8 cellular contexts compared by ENCODE assay signal in the genomic region with DNA sequence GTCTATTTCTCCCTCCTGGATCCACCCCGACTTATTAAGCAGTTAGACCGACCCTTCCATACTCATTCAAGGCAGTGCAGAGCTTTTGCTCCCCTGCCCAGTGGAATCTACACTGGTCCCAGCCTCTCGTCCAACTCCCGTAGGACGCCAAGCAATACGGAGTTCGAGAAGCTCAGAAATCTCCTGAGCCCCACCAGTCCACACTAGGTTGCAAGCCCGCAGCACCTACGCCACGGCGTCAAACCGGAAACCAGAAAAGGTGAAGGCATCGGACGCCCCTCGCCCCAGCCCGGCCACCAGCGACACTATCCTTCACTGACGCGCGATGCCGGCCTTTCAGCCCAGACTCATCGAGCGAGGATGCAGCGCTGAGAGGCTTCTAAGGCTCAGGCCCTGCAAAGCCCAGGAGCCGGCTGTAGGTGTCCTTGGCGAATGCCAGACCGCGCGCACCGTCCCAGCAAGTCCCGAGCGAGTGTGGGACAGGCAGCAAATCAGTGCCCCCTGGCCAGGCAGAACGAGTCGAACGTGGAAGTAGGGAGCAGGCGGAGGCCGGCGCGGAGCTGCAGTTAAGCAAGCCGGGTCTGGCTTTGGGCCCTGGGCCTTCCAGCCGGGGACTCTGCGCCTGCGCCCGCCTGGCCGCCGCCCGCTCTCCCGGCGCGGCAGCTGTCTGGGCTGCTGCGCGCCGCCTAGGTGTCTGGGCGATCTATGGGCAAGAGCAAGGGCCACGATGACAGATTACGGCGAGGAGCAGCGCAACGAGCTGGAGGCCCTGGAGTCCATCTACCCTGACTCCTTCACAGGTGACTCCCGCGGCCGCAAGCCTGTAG. TPM values are rescaled to one million over a fixed set of nuclear protein-coding genes. Genes with fewer than 3 reads are reported as not detected.
DNase-seq lines count a peak whose midpoint lies in the region; ATAC-seq, FAIRE-seq and TF ChIP-seq lines count a peak whose summit lies in the region.

A gene with protein sequence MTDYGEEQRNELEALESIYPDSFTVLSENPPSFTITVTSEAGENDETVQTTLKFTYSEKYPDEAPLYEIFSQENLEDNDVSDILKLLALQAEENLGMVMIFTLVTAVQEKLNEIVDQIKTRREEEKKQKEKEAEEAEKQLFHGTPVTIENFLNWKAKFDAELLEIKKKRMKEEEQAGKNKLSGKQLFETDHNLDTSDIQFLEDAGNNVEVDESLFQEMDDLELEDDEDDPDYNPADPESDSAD (plus strand): TSS at position 649 of the 827 bp plus-strand sequence. CDS start 79 bp downstream, at position 728.

- no peak for TF ChIP-seq CTCF in D721Med (IDR thresholded peaks at IDR 0.05; ENCODE audit: insufficient read depth, missing control alignments)
- TF ChIP-seq CTCF in OCI-LY1 (IDR thresholded peaks at IDR 0.05; ENCODE audit: low read length), result 0 out of 2 replicates have a peak, but pooled peaks have one; percentile 13
- TF ChIP-seq CTCF in mesothelial cell of epicardium (IDR thresholded peaks at IDR 0.05; ENCODE audit: unreplicated experiment), result peak; percentile 7

- peaks cover 33% of the 10 kb centered on the region for H3K4me1 Mint-ChIP-seq in mesothelial cell of epicardium

- H3K27ac ChIP-seq in HUES64 (ENCODE audit: low read depth, low read length) (peak within 1 kb of the TSS; percentile 85), OCI-LY1 (ENCODE audit: low read depth, low read length, poor library complexity, severe bottlenecking) (peak within 1 kb of the TSS; percentile 47)

- H4K20me1 ChIP-seq in OCI-LY1 (ENCODE audit: insufficient read depth, low read length), result no peaks in the 10 kb centered on the region

- H3K9me3 ChIP-seq in HUES64 (ENCODE audit: insufficient read depth, low read depth, low read length) (no peaks in the 10 kb centered on the region), OCI-LY1 (ENCODE audit: low read length) (no peaks in the 10 kb centered on the region)

- peak within 1 kb of the TSS; percentile 88 for H3K4me2 ChIP-seq in OCI-LY1 (ENCODE audit: low read length)

- ATAC-seq in GM21447 (IDR thresholded peaks at IDR 0.05; ENCODE audit: unreplicated experiment), result peak; percentile 90

- H3K79me2 ChIP-seq in OCI-LY1 (ENCODE audit: insufficient read depth, low read length), result peaks cover 26% of the 10 kb centered on the region

- peak within 1 kb of the TSS; percentile 99 for H3K27ac Mint-ChIP-seq in mesothelial cell of epicardium

- H3K4me3 Mint-ChIP-seq in mesothelial cell of epicardium, result peak within 1 kb of the TSS; percentile 95

- DNase-seq in D721Med (ENCODE audit: insufficient read length, low spot score), result peak; percentile 71
- peak; percentile 98 for DNase-seq in activated CD8-positive, alpha-beta memory T cell treated with anti-CD3 and anti-CD28 coated beads, Interleukin-2, amount 50 U/mL, for 4 hours
- peak; percentile 95 to 96 for DNase-seq in mesothelial cell of epicardium (ENCODE audit: low spot score in 2 of 2, unreplicated experiment in 2 of 2)
- peak; percentile 97 to 98 for DNase-seq in stimulated activated CD8-positive, alpha-beta memory T cell treated with anti-CD3 and anti-CD28 coated beads, Interleukin-15, amount 100 ng/mL, for 48 hours (ENCODE audit: low read depth in 2 of 2)

- peaks cover 10% of the 10 kb centered on the region for H3K27me3 Mint-ChIP-seq in mesothelial cell of epicardium (ENCODE audit: low read depth)

- H3K36me3 ChIP-seq in HUES64 (ENCODE audit: insufficient read depth, low read length), result peaks cover 10% of the 10 kb centered on the region
- H3K36me3 ChIP-seq in OCI-LY1 (ENCODE audit: insufficient read depth, low read length), result peaks cover 21% of the 10 kb centered on the region

- peak within 1 kb of the TSS; percentile 7; the same call in 1 of the 2 replicates for H2AFZ ChIP-seq in OCI-LY1 (ENCODE audit: low read length)

- H3K9ac ChIP-seq in HUES64 (ENCODE audit: low read depth, low read length) (peak within 1 kb of the TSS; percentile 92), OCI-LY1 (ENCODE audit: low read length) (peak within 1 kb of the TSS; percentile 89)

- H3F3A ChIP-seq in OCI-LY1 (ENCODE audit: insufficient read depth, low read length), result no peaks in the 10 kb centered on the region

- FAIRE-seq in D721Med (lab: Jason Lieb, UNC) (no peak), endometrium (lab: Jason Lieb, UNC) (peak; percentile 85)

- H3K9me3 Mint-ChIP-seq in mesothelial cell of epicardium, result no peaks in the 10 kb centered on the region

- under 1% methylated on average over 62 of the region's 62 CpGs for WGBS in HUES64

- H3K27me3 ChIP-seq in HUES64 (ENCODE audit: insufficient read depth, low read length) (no peaks in the 10 kb centered on the region; the same call in 1 of the 2 replicates), OCI-LY1 (ENCODE audit: insufficient read depth, low read length) (no peaks in the 10 kb centered on the region)

- no peaks in the 10 kb centered on the region for H3K9me2 ChIP-seq in OCI-LY1 (ENCODE audit: low read depth, low read length)

- peaks cover 5% of the 10 kb centered on the region for H3K36me3 Mint-ChIP-seq in mesothelial cell of epicardium

- 0 out of 2 replicates have a peak, but pooled peaks cover 5% of the 10 kb centered on the region for H3K4me1 ChIP-seq in HUES64 (ENCODE audit: insufficient read depth, low read length)
- peaks cover 30% of the 10 kb centered on the region for H3K4me1 ChIP-seq in OCI-LY1 (ENCODE audit: insufficient read depth, low read length, severe bottlenecking)

- H3K4me3 ChIP-seq in HUES64 (ENCODE audit: low read length) (peak within 1 kb of the TSS; percentile 89), OCI-LY1 (ENCODE audit: low read depth, low read length, poor library complexity, severe bottlenecking) (peak within 1 kb of the TSS; percentile 85)

RNA-seq across cellular contexts. Expression of the gene that starts here (rescaled TPM):
- 37.5 TPM for polyA plus RNA-seq in HUES64 (2013, experiment 1 of 2)
- 39.8 TPM for polyA plus RNA-seq in HUES64 (2013, experiment 2 of 2)
- 34.4 to 37.6 TPM (median 37.0 TPM) in 3 replicates for total RNA-seq in mesothelial cell of epicardium

Comparison
In these comparisons a context has a peak if more than half of its experiments do, and no peak if none do; other contexts are left out.
1. Peak in every context shown above with its lines: DNase-seq, ATAC-seq, H3K4me3 ChIP-seq and H3K27ac ChIP-seq.